20 cellular contexts compared by ENCODE assay signal in the genomic region with DNA sequence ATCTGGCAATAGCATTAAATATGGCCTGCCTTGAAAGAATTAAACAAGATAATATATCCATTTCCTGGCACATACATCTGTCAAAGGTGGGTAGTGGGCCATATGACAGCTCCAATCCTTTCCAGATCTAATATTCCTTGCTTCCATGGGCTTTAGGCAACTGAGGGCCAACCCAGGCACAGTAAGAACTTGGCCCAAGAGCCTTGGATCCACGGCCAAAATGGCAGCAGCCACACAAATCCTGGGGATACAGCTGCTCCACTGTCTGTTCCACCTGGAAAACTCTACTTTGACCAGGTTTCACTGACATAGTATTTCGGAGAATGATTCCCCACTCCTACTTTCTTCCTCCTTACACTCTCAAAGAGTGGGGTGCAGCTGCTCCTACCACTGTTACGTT. TPM values are rescaled to one million over a fixed set of nuclear protein-coding genes. Genes with fewer than 3 reads are reported as not detected.
DNase-seq lines count a peak whose midpoint lies in the region; ATAC-seq, FAIRE-seq and TF ChIP-seq lines count a peak whose summit lies in the region.
"Had no signal": no experiment of that assay in that cellular context is flagged by ENCODE, and none has a peak within 500 bp of the region (broad histone marks: within the 10 kb centered on the region; RNA-seq: fewer than 3 reads in every experiment).

No MANE protein-coding gene starts in this region.

- H3K4me3 ChIP-seq in A549 (no peak overlapping the region; the same call in 2 of the 3 replicates), mesenchymal stem cell (ENCODE audit: insufficient read depth in 1 of 2, low read depth in 1 of 2, low read length in 2 of 2) (no peak overlapping the region)
- H3K4me3 ChIP-seq in CD8-positive, alpha-beta T cell (ENCODE audit: low read depth, low read length) = no peak overlapping the region
- H3K4me3 ChIP-seq: GM12878 had no signal

- no peak overlapping the region for H4K8ac ChIP-seq in mesenchymal stem cell (ENCODE audit: low read length)

- H3K4ac ChIP-seq in mesenchymal stem cell (ENCODE audit: low read depth in 1 of 2, low read length in 2 of 2) = no peak overlapping the region

- FAIRE-seq in A549 (lab: Jason Lieb, UNC) = no peak
- FAIRE-seq in urothelium cell line (lab: Jason Lieb, UNC) = no peak
- FAIRE-seq: G401.6, GM12878, HTR-8/SVneo had no signal

- H3K27me3 Mint-ChIP-seq in CD8-positive, alpha-beta T cell (ENCODE audit: low read depth) = no peaks in the 10 kb centered on the region
- H3K27me3 Mint-ChIP-seq in activated T-helper 1 cell treated with anti-CD3 and anti-CD28 coated beads, Interleukin-12 subunit alpha, Interleukin-12 subunit beta, Interleukin-2, Interleukin-4 antibody, amounts not matched to agents 30 ng/mL and 10 ng/mL and 1 ng/mL, durations not matched to agents 14 hours and 24 hours and 36 hours (ENCODE audit: insufficient read depth) = no peaks in the 10 kb centered on the region

- no peak for TF ChIP-seq CTCF in A549 (IDR thresholded peaks at IDR 0.05)
- no peak for TF ChIP-seq CTCF in CD8-positive, alpha-beta T cell (IDR thresholded peaks at IDR 0.05)

- DNase-seq in A549 (ENCODE audit: low read depth in 1 of 2, low spot score in 1 of 2) (no peak), mesenchymal stem cell (no peak), NCI-H128 (lab: John Stamatoyannopoulos, UW; ENCODE audit: unreplicated experiment) (no peak), DMS79 treated with DMSO at 0.1 percent for 48 hours (lab: John Stamatoyannopoulos, UW) (no peak), urothelium cell line (ENCODE audit: low spot score) (no peak)
- no peak for DNase-seq in CD8-positive, alpha-beta T cell
- no peak for DNase-seq in activated T-helper 1 cell treated with anti-CD3 and anti-CD28 coated beads, Interleukin-12 subunit alpha, Interleukin-12 subunit beta, Interleukin-2, Interleukin-4 antibody, amounts not matched to agents 30 ng/mL and 10 ng/mL and 1 ng/mL, durations not matched to agents 14 hours and 24 hours and 36 hours (ENCODE audit: low spot score)
- DNase-seq: DMS79, Kasumi-1, NCI-H1105 treated with DMSO at 0.1 percent for 48 hours, NCI-H187, NCI-H345, SK-N-SH had no signal

- no peaks in the 10 kb centered on the region for H3K9me3 ChIP-seq in A549
- H3K9me3 ChIP-seq in CD8-positive, alpha-beta T cell (ENCODE audit: low read length) = no peaks in the 10 kb centered on the region
- H3K9me3 ChIP-seq in mesenchymal stem cell (ENCODE audit: control insufficient read depth, low read length) = no peaks in the 10 kb centered on the region
- H3K9me3 ChIP-seq: SK-N-SH had no signal

- H3K36me3 Mint-ChIP-seq in CD8-positive, alpha-beta T cell = peaks cover 31% of the 10 kb centered on the region
- H3K36me3 Mint-ChIP-seq in activated T-helper 1 cell treated with anti-CD3 and anti-CD28 coated beads, Interleukin-12 subunit alpha, Interleukin-12 subunit beta, Interleukin-2, Interleukin-4 antibody, amounts not matched to agents 30 ng/mL and 10 ng/mL and 1 ng/mL, durations not matched to agents 14 hours and 24 hours and 36 hours (ENCODE audit: low read depth) = peaks cover 30% of the 10 kb centered on the region
- H3K36me3 Mint-ChIP-seq: IgD-negative memory B cell had no signal

- no peak overlapping the region for H2BK120ac ChIP-seq in mesenchymal stem cell (ENCODE audit: low read depth, low read length)

- no peak for TF ChIP-seq EP300 in A549 (IDR thresholded peaks at IDR 0.05)

- H3K18ac ChIP-seq in mesenchymal stem cell (ENCODE audit: low read depth in 1 of 2, low read length in 2 of 2) = no peak overlapping the region

- no peak overlapping the region for H2BK15ac ChIP-seq in mesenchymal stem cell (ENCODE audit: low read depth, poor library complexity, severe bottlenecking)

- H3K9me3 Mint-ChIP-seq in CD8-positive, alpha-beta T cell = no peaks in the 10 kb centered on the region
- H3K9me3 Mint-ChIP-seq in activated T-helper 1 cell treated with anti-CD3 and anti-CD28 coated beads, Interleukin-12 subunit alpha, Interleukin-12 subunit beta, Interleukin-2, Interleukin-4 antibody, amounts not matched to agents 30 ng/mL and 10 ng/mL and 1 ng/mL, durations not matched to agents 14 hours and 24 hours and 36 hours = no peaks in the 10 kb centered on the region
- H3K9me3 Mint-ChIP-seq: IgD-negative memory B cell had no signal

- H2AFZ ChIP-seq in mesenchymal stem cell (ENCODE audit: low read depth, low read length) = no peak overlapping the region

- H2BK12ac ChIP-seq in mesenchymal stem cell (ENCODE audit: low read length in 2 of 2) = no peak overlapping the region

- intact Hi-C loops in CD8-positive, alpha-beta T cell (cut with DNase I, micrococcal nuclease) = no loop called here
- intact Hi-C loops in activated T-helper 1 cell treated with anti-CD3 and anti-CD28 coated beads, Interleukin-12 subunit alpha, Interleukin-12 subunit beta, Interleukin-2, Interleukin-4 antibody, amounts not matched to agents 30 ng/mL and 10 ng/mL and 1 ng/mL, durations not matched to agents 14 hours and 24 hours and 36 hours (cut with micrococcal nuclease) = no loop called here

- H3K27me3 ChIP-seq in CD8-positive, alpha-beta T cell (ENCODE audit: insufficient read depth, low read length) = no peaks in the 10 kb centered on the region
- H3K27me3 ChIP-seq in mesenchymal stem cell (ENCODE audit: control insufficient read depth in 1 of 2, insufficient read depth in 1 of 2, low read length in 2 of 2) = no peaks in the 10 kb centered on the region

- peak overlapping the region; percentile 80 for H2BK5ac ChIP-seq in mesenchymal stem cell (ENCODE audit: low read depth, low read length, poor library complexity, severe bottlenecking)

- WGBS in A549 (ENCODE audit: missing lambda C conversion rate) = 42% methylated on average over 3 of the region's 3 CpGs
- 91% methylated on average over 3 of the region's 3 CpGs for WGBS in mesenchymal stem cell

- H3K14ac ChIP-seq in mesenchymal stem cell (ENCODE audit: low read length in 2 of 2) = no peak overlapping the region

- H3K4me1 Mint-ChIP-seq in CD8-positive, alpha-beta T cell (ENCODE audit: low read depth) = peaks cover 63% of the 10 kb centered on the region
- H3K4me1 Mint-ChIP-seq in activated T-helper 1 cell treated with anti-CD3 and anti-CD28 coated beads, Interleukin-12 subunit alpha, Interleukin-12 subunit beta, Interleukin-2, Interleukin-4 antibody, amounts not matched to agents 30 ng/mL and 10 ng/mL and 1 ng/mL, durations not matched to agents 14 hours and 24 hours and 36 hours (ENCODE audit: low read depth) = peaks cover 49% of the 10 kb centered on the region

- H3K27ac ChIP-seq in A549 (peak overlapping the region; percentile 89 to 94), mesenchymal stem cell (ENCODE audit: low read length, poor library complexity, severe bottlenecking) (peak overlapping the region; percentile 90)
- no peak overlapping the region for H3K27ac ChIP-seq in CD8-positive, alpha-beta T cell (ENCODE audit: low read depth, low read length)
- H3K27ac ChIP-seq: HL-60 had no signal

- H3K4me1 ChIP-seq in A549 (peaks cover 63% of the 10 kb centered on the region), mesenchymal stem cell (ENCODE audit: control insufficient read depth, insufficient read depth, low read depth, low read length) (peaks cover 7% of the 10 kb centered on the region)
- H3K4me1 ChIP-seq in CD8-positive, alpha-beta T cell (ENCODE audit: insufficient read depth, low read length) = peaks cover 31% of the 10 kb centered on the region

- TF ChIP-seq RAD21 in A549 (conservative IDR thresholded peaks at IDR 0.05 in 1 of 2, IDR thresholded peaks at IDR 0.05 in 1 of 2) = no peak

- H3K4me3 Mint-ChIP-seq in CD8-positive, alpha-beta T cell = peak overlapping the region; percentile 16
- H3K4me3 Mint-ChIP-seq in activated T-helper 1 cell treated with anti-CD3 and anti-CD28 coated beads, Interleukin-12 subunit alpha, Interleukin-12 subunit beta, Interleukin-2, Interleukin-4 antibody, amounts not matched to agents 30 ng/mL and 10 ng/mL and 1 ng/mL, durations not matched to agents 14 hours and 24 hours and 36 hours = no peak overlapping the region
- H3K4me3 Mint-ChIP-seq: IgD-negative memory B cell had no signal

- no peak overlapping the region for H4K91ac ChIP-seq in mesenchymal stem cell (ENCODE audit: low read length)

- H3K27ac Mint-ChIP-seq in CD8-positive, alpha-beta T cell = no peak overlapping the region
- peak overlapping the region; percentile 13 for H3K27ac Mint-ChIP-seq in activated T-helper 1 cell treated with anti-CD3 and anti-CD28 coated beads, Interleukin-12 subunit alpha, Interleukin-12 subunit beta, Interleukin-2, Interleukin-4 antibody, amounts not matched to agents 30 ng/mL and 10 ng/mL and 1 ng/mL, durations not matched to agents 14 hours and 24 hours and 36 hours

- peak in 1 of 2 experiments; percentile 5; a peak in 3 of 6 replicates for ATAC-seq in A549
- no peak for ATAC-seq in CD8-positive, alpha-beta T cell
- ATAC-seq: Panc1 had no signal

- CTCF ChIA-PET in A549 (lab: Yijun Ruan, JAX) = interaction anchor here (0.9 to 3.6 kb wide), 8 partner anchors 9 to 102 kb away, joined by 3 to 17 read pairs (median 4); a partner anchor contains a TSS
- CTCF ChIA-PET in CD8-positive, alpha-beta T cell (lab: Charles Lee) = no interaction called here

- peak overlapping the region; percentile 52 for H3K4me2 ChIP-seq in A549
- no peak overlapping the region for H3K4me2 ChIP-seq in mesenchymal stem cell (ENCODE audit: low read length, poor library complexity, severe bottlenecking)
- H3K4me2 ChIP-seq: SK-N-SH had no signal

- H3K79me1 ChIP-seq in mesenchymal stem cell (replicated peaks; ENCODE audit: low read length, poor library complexity, severe bottlenecking) = peaks cover 2% of the 10 kb centered on the region

- H2AK5ac ChIP-seq in mesenchymal stem cell (ENCODE audit: low read length, severe bottlenecking) = peak overlapping the region; percentile 86

- POLR2A ChIA-PET in A549 (lab: Yijun Ruan, JAX) = interaction anchor here (0.6 to 2.0 kb wide), 3 partner anchors 10 to 97 kb away, joined by 4 to 11 read pairs (median 5); a partner anchor contains a TSS
- POLR2A ChIA-PET in CD8-positive, alpha-beta T cell (lab: Charles Lee) = no interaction called here

- H3K36me3 ChIP-seq in CD8-positive, alpha-beta T cell (ENCODE audit: insufficient read depth, low read length) = no peaks in the 10 kb centered on the region
- H3K36me3 ChIP-seq in mesenchymal stem cell (ENCODE audit: control insufficient read depth in 1 of 2, insufficient read depth in 2 of 2, low read depth in 1 of 2, low read length in 2 of 2) = peaks cover 0 to under 1% of the 10 kb centered on the region in 2 experiments

- no peak for TF ChIP-seq POLR2A in A549 (IDR thresholded peaks at IDR 0.05; ENCODE audit: low read length)

- H3K9ac ChIP-seq in mesenchymal stem cell (ENCODE audit: low read length) = no peak overlapping the region
- H3K9ac ChIP-seq: SK-N-SH had no signal

- H3K23ac ChIP-seq in mesenchymal stem cell (ENCODE audit: low read length in 2 of 2) = no peak overlapping the region

RNA-seq across cellular contexts. Expression of a gene that starts 13.3 kb away (rescaled TPM):
- polyA plus RNA-seq in A549 (2011; rRNA removed) (94.7 and 143 TPM in 2 replicates), A549 (2017; fragmentation: RNase III; extraction: RNeasy Plus Mini Kit Qiagen cat#74134 plus additional on column Dnase treatment) (99.1 to 103 TPM (median 101 TPM) in 3 replicates)
- 58.3 and 77.3 TPM in 2 replicates for polyA plus RNA-seq in A549 (2012; cell fraction: cytosol; rRNA removed)
- polyA plus RNA-seq in A549 (2012; cell fraction: nucleus; rRNA removed) = 48.5 and 87.7 TPM in 2 replicates
- 328 and 421 TPM in 2 replicates for polyA minus RNA-seq in A549 (2011; rRNA and poly(A)+ RNA removed)
- total RNA-seq in CD8-positive, alpha-beta T cell = 1 to 10 TPM; 2.3 to 2.6 TPM
- 2.4 and 2.5 TPM in 2 replicates for total RNA-seq in activated T-helper 1 cell treated with anti-CD3 and anti-CD28 coated beads, Interleukin-12 subunit alpha, Interleukin-12 subunit beta, Interleukin-2, Interleukin-4 antibody, amounts not matched to agents 30 ng/mL and 10 ng/mL and 1 ng/mL, durations not matched to agents 14 hours and 24 hours and 36 hours
- polyA plus RNA-seq in mesenchymal stem cell (2013, experiment 1 of 2) = 0.14 TPM
- polyA plus RNA-seq in mesenchymal stem cell (2013, experiment 2 of 2) = not detected
- total RNA-seq: Right ventricle myocardium superior had no signal
- polyA plus RNA-seq: IgD-negative memory B cell, SK-N-SH had no signal
